ENCODE assay signal across 8 cellular contexts in genomic region chr17:42116705-42117396, GRCh38. TPM values are rescaled to one million over a fixed set of nuclear protein-coding genes. Genes with fewer than 3 reads are reported as not detected.
DNase-seq lines count a peak whose midpoint lies in the region; ATAC-seq and TF ChIP-seq lines count a peak whose summit lies in the region.

No MANE protein-coding gene starts in this region.

- H3K9me3 ChIP-seq in SK-N-SH (no peaks in the 10 kb centered on the region), gastroesophageal sphincter (no peaks in the 10 kb centered on the region), parathyroid adenoma (ENCODE audit: control insufficient read depth, low read length) (no peaks in the 10 kb centered on the region), transverse colon (no peaks in the 10 kb centered on the region)

- H3K9ac ChIP-seq in SK-N-SH = no peak overlapping the region
- H3K9ac ChIP-seq in parathyroid adenoma = no peak overlapping the region

- no peak overlapping the region; a peak in 1 of 4 replicates for H3K4me3 ChIP-seq in SK-N-SH (ENCODE audit: low read depth in 2 of 2, low read length in 1 of 2)
- no peak overlapping the region for H3K4me3 ChIP-seq in gastroesophageal sphincter
- H3K4me3 ChIP-seq in parathyroid adenoma (ENCODE audit: low read depth, low read length) = no peak overlapping the region
- no peak overlapping the region for H3K4me3 ChIP-seq in transverse colon

- CTCF ChIA-PET in SK-N-SH (lab: Yijun Ruan, JAX) = interaction anchor here (0.5 to 29.9 kb wide), 13 partner anchors 9 to 832 kb away, joined by 3 to 496 read pairs (median 6); partner anchors contain the start of genes DNAJC7 and NKIRAS2

- H3K27ac ChIP-seq in SK-N-SH (ENCODE audit: low read depth in 2 of 2, low read length in 1 of 2) (no peak overlapping the region), gastroesophageal sphincter (no peak overlapping the region), parathyroid adenoma (no peak overlapping the region), transverse colon (no peak overlapping the region)

- H3K36me3 ChIP-seq in SK-N-SH (replicated peaks in 1 of 2; ENCODE audit: control insufficient read depth in 1 of 2, insufficient read depth in 2 of 2, low read length in 1 of 2) (peaks cover 5 to 43% of the 10 kb centered on the region in 2 experiments), gastroesophageal sphincter (peaks cover 0 to 53% of the 10 kb centered on the region in 2 donors), parathyroid adenoma (ENCODE audit: control insufficient read depth, insufficient read depth, low read length) (no peaks in the 10 kb centered on the region), transverse colon (no peaks in the 10 kb centered on the region)

- H4K20me1 ChIP-seq in SK-N-SH (ENCODE audit: insufficient read depth) = no peaks in the 10 kb centered on the region

- no peak for TF ChIP-seq POLR2A in gastroesophageal sphincter (IDR thresholded peaks at IDR 0.05)
- TF ChIP-seq POLR2A in transverse colon (IDR thresholded peaks at IDR 0.05) = no peak

- peak; percentile 83 for TF ChIP-seq CTCF in SK-N-SH (IDR thresholded peaks at IDR 0.05)
- TF ChIP-seq CTCF in gastroesophageal sphincter (IDR thresholded peaks at IDR 0.05) = peak in 3 of 4 experiments; percentile 86 to 88 (median 87)
- TF ChIP-seq CTCF in parathyroid adenoma (IDR thresholded peaks at IDR 0.05) = peak; percentile 94
- TF ChIP-seq CTCF in transverse colon (IDR thresholded peaks at IDR 0.05) = peak; percentile 78 to 92 (median 84)

- POLR2A ChIA-PET in SK-N-SH (lab: Yijun Ruan, JAX) = no interaction called here

- H3K79me2 ChIP-seq in SK-N-SH (ENCODE audit: insufficient read depth) = no peaks in the 10 kb centered on the region
- H3K79me2 ChIP-seq in parathyroid adenoma = no peaks in the 10 kb centered on the region

- H3K4me1 ChIP-seq in SK-N-SH (ENCODE audit: control insufficient read depth in 1 of 2, insufficient read depth in 2 of 2, low read depth in 1 of 2, low read length in 1 of 2) (peaks cover 0 to 11% of the 10 kb centered on the region in 2 experiments; a peak in 1 of 4 replicates), gastroesophageal sphincter (peaks cover 0 to 57% (median 17%) of the 10 kb centered on the region in 3 donors), parathyroid adenoma (peaks cover 12% of the 10 kb centered on the region), transverse colon (peaks cover 22 to 32% (median 24%) of the 10 kb centered on the region in 4 donors)

- TF ChIP-seq EP300 in SK-N-SH (IDR thresholded peaks at IDR 0.05; ENCODE audit: borderline replicate concordance in 1 of 2, low read depth in 1 of 2, low read length in 1 of 2) (no peak), gastroesophageal sphincter (IDR thresholded peaks at IDR 0.05) (no peak), transverse colon (IDR thresholded peaks at IDR 0.05; ENCODE audit: low read depth) (no peak)

- in situ Hi-C loops in G401 (cut with HindIII; ENCODE audit: low sequenced_read_pairs) = no loop called here
- in situ Hi-C loops in transverse colon (cut with MboI; ENCODE audit: low pct_ligation_motif_present in 1 of 4, low pct_unique_long_range_greater_than_20kb in 1 of 4, low sequenced_read_pairs in 3 of 4) = loop anchor here in 2 of 4 donors (10.0 kb wide), 1 partner anchor 152 kb away; the partner anchor contains the start of gene CNP (in 2 of the 2)

- H3K27me3 ChIP-seq in SK-N-SH (ENCODE audit: insufficient read depth) = no peaks in the 10 kb centered on the region
- H3K27me3 ChIP-seq in gastroesophageal sphincter = no peaks in the 10 kb centered on the region
- H3K27me3 ChIP-seq in parathyroid adenoma (ENCODE audit: control insufficient read depth, insufficient read depth, low read length) = no peaks in the 10 kb centered on the region
- H3K27me3 ChIP-seq in transverse colon = no peaks in the 10 kb centered on the region

- WGBS in SK-N-SH (ENCODE audit: low lambda C conversion rate) = 33% methylated on average over 18 of the region's 18 CpGs
- WGBS in gastroesophageal sphincter (ENCODE audit: low coverage in 1 of 2), 2 donors = 0 to 35% methylated on average over 7 to 10 of the region's 18 CpGs
- 0 to 32% methylated on average over 1 to 18 of the region's 18 CpGs for WGBS in transverse colon (ENCODE audit: low coverage in 1 of 2), 2 donors

- TF ChIP-seq RAD21 in SK-N-SH (IDR thresholded peaks at IDR 0.05; ENCODE audit: low read length) = peak; percentile 92

- ATAC-seq in gastroesophageal sphincter = peak; percentile 22
- ATAC-seq in HG02678 (IDR thresholded peaks at IDR 0.05; ENCODE audit: unreplicated experiment) = no peak

- H3K4me2 ChIP-seq in SK-N-SH (no peak overlapping the region), parathyroid adenoma (ENCODE audit: low read length) (no peak overlapping the region)

- no peak overlapping the region for H2AFZ ChIP-seq in SK-N-SH (ENCODE audit: low read depth)
- H2AFZ ChIP-seq in parathyroid adenoma = no peak overlapping the region

- DNase-seq in G401 (ENCODE audit: low spot score) (peak; percentile 90), NCI-H1092 treated with DMSO at 0.1 percent for 48 hours (lab: John Stamatoyannopoulos, UW) (peak; percentile 61), SK-N-SH (peak; percentile 87), transverse colon (peak; percentile 90)
- peak; percentile 36 to 75 (median 60) for DNase-seq in activated naive CD4-positive, alpha-beta T cell (lab: John Stamatoyannopoulos, UW)

- intact Hi-C loops in transverse colon (cut with DNase I; ENCODE audit: low total_unique reads) = loop anchor here (5.0 kb wide), 2 partner anchors 50 to 155 kb away; no protein-coding TSS in a partner anchor

- no peaks in the 10 kb centered on the region for H3F3A ChIP-seq in SK-N-SH (replicated peaks; ENCODE audit: insufficient read depth)

- no peaks in the 10 kb centered on the region for H3K9me2 ChIP-seq in SK-N-SH

TF ChIP-seq in SK-N-SH, 30 proteins besides CTCF, POLR2A, EP300 and RAD21:
- TF ChIP-seq RFX5 (IDR thresholded peaks at IDR 0.05; ENCODE audit: low read length) (no peak), YY1 (IDR thresholded peaks at IDR 0.05; ENCODE audit: low read depth) (no peak), RCOR1 (IDR thresholded peaks at IDR 0.05; ENCODE audit: low read length) (peak; percentile 43; the same call in 1 of the 2 replicates), SMC3 (IDR thresholded peaks at IDR 0.05; ENCODE audit: low read depth, low read length) (peak; percentile 86), FOXJ3 (CRISPR knock-in tag; IDR thresholded peaks at IDR 0.05) (no peak), CHD2 (IDR thresholded peaks at IDR 0.05; ENCODE audit: low read length, partially characterized antibody) (peak; percentile 36), EZH2phosphoT487 (IDR thresholded peaks at IDR 0.05; ENCODE audit: borderline replicate concordance, low read depth) (no peak), RXRA (IDR thresholded peaks at IDR 0.05; ENCODE audit: borderline replicate concordance, low read depth) (no peak)
- TF ChIP-seq, protein P1, sequence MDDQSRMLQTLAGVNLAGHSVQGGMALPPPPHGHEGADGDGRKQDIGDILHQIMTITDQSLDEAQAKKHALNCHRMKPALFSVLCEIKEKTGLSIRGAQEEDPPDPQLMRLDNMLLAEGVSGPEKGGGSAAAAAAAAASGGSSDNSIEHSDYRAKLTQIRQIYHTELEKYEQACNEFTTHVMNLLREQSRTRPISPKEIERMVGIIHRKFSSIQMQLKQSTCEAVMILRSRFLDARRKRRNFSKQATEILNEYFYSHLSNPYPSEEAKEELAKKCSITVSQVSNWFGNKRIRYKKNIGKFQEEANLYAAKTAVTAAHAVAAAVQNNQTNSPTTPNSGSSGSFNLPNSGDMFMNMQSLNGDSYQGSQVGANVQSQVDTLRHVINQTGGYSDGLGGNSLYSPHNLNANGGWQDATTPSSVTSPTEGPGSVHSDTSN (IDR thresholded peaks at IDR 0.05) = no peak
- TF ChIP-seq, protein P2, sequence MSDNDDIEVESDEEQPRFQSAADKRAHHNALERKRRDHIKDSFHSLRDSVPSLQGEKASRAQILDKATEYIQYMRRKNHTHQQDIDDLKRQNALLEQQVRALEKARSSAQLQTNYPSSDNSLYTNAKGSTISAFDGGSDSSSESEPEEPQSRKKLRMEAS (IDR thresholded peaks at IDR 0.05; ENCODE audit: low read depth) = 0 out of 2 replicates have a peak, but pooled peaks have one; percentile 13

RNA-seq across cellular contexts. Expression of gene KAT2A, which starts 4.3 kb away (rescaled TPM):
- total RNA-seq in G401 (2014; rRNA removed; shearing (Covaris generic)) = 26.3 and 28.6 TPM in 2 replicates
- 45.1 and 58.6 TPM in 2 replicates for polyA plus RNA-seq in SK-N-SH (2012; rRNA removed)
- 10.6 and 15.2 TPM in 2 replicates for polyA plus RNA-seq in SK-N-SH (2012; cell fraction: cytosol; rRNA removed)
- 429 and 445 TPM in 2 replicates for polyA plus RNA-seq in SK-N-SH (2012; cell fraction: nucleus; rRNA removed)
- total RNA-seq in gastroesophageal sphincter = 10 to 100 TPM; 10.3 to 51.2 (median 19.3) TPM
- total RNA-seq in transverse colon = 100 to 1,000 TPM in 1 of 4 donors, 10 to 100 TPM in 3; 16.9 to 154 (median 48.9) TPM

RNA-seq across cellular contexts. Expression of gene DHX58, which starts 4.3 kb away (rescaled TPM):
- 2.4 and 6.5 TPM in 2 replicates for total RNA-seq in G401 (2014; rRNA removed; shearing (Covaris generic))
- 1.2 and 1.6 TPM in 2 replicates for polyA plus RNA-seq in SK-N-SH (2012; rRNA removed)
- 0.48 and 0.62 TPM in 2 replicates for polyA plus RNA-seq in SK-N-SH (2012; cell fraction: cytosol; rRNA removed)
- polyA plus RNA-seq in SK-N-SH (2012; cell fraction: nucleus; rRNA removed) = 2.9 and 3.0 TPM in 2 replicates
- total RNA-seq in gastroesophageal sphincter (10 to 100 TPM; 11.3 to 21.3 (median 13.9) TPM), transverse colon (10 to 100 TPM in 3 of 4 donors, 1 to 10 TPM in 1; 4.6 to 14.6 (median 12.8) TPM)

RNA-seq across cellular contexts. Expression of gene HSPB9, which starts 5.8 kb away (rescaled TPM):
- not detected in 2 replicates for total RNA-seq in G401 (2014; rRNA removed; shearing (Covaris generic))
- polyA plus RNA-seq in SK-N-SH (2012; rRNA removed) = 0.03 and 0.05 TPM in 2 replicates
- polyA plus RNA-seq in SK-N-SH (2012; cell fraction: cytosol; rRNA removed) = 0.01 TPM in 2 replicates
- polyA plus RNA-seq in SK-N-SH (2012; cell fraction: nucleus; rRNA removed) = 0.21 and 0.50 TPM in 2 replicates
- total RNA-seq in gastroesophageal sphincter = not detected
- under 1 TPM in 1 of 4 donors, not detected in 3; 0.14 TPM for total RNA-seq in transverse colon

RNA-seq across cellular contexts. Expression of gene ZNF385C, which starts 18.6 kb away (rescaled TPM):
- 1.8 and 1.9 TPM in 2 replicates for total RNA-seq in G401 (2014; rRNA removed; shearing (Covaris generic))
- polyA plus RNA-seq in SK-N-SH (2012; rRNA removed) = 0.05 and 0.13 TPM in 2 replicates
- polyA plus RNA-seq in SK-N-SH (2012; cell fraction: cytosol; rRNA removed) = 0.05 and 0.09 TPM in 2 replicates
- polyA plus RNA-seq in SK-N-SH (2012; cell fraction: nucleus; rRNA removed) = 0.06 and 0.27 TPM in 2 replicates
- total RNA-seq in gastroesophageal sphincter (not detected), transverse colon (under 1 TPM in 2 of 4 donors, not detected in 2; 0.27 to 0.48 TPM)

RNA-seq across cellular contexts. Expression of gene RAB5C, which starts 37.9 kb away (rescaled TPM):
- 130 and 145 TPM in 2 replicates for total RNA-seq in G401 (2014; rRNA removed; shearing (Covaris generic))
- polyA plus RNA-seq in SK-N-SH (2012; rRNA removed) = 257 and 285 TPM in 2 replicates
- 161 and 219 TPM in 2 replicates for polyA plus RNA-seq in SK-N-SH (2012; cell fraction: cytosol; rRNA removed)
- 102 and 144 TPM in 2 replicates for polyA plus RNA-seq in SK-N-SH (2012; cell fraction: nucleus; rRNA removed)
- total RNA-seq in gastroesophageal sphincter (100 to 1,000 TPM in 3 of 4 donors, 10 to 100 TPM in 1; 91.7 to 122 (median 108) TPM), transverse colon (100 to 1,000 TPM in 2 of 4 donors, 10 to 100 TPM in 2; 40.8 to 172 (median 112) TPM)
